9 cellular contexts compared by ENCODE assay signal in the genomic region with DNA sequence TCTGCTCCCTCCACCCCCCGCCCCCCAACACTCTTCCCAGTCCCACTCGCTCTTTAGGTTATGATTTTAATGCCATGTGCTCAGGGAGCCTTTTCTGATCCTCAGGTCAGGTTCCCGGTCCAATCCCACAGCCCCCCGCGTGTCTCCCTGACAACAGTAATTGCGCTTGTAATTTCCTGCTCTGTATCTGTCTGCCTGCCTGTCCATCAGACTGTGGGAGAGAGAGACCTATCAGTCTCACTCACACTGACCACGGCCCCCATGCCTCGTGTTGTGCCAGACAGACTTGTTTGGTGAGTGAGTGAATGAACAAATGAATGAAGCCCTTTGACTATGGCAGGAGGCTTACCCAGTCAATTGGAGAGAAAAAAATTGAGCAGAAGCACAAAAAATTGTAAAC. TPM values are rescaled to one million over a fixed set of nuclear protein-coding genes. Genes with fewer than 3 reads are reported as not detected.
DNase-seq lines count a peak whose midpoint lies in the region; ATAC-seq and TF ChIP-seq lines count a peak whose summit lies in the region.
"Had no signal": no experiment of that assay in that cellular context is flagged by ENCODE, and none has a peak within 500 bp of the region (broad histone marks: within the 10 kb centered on the region; RNA-seq: fewer than 3 reads in every experiment).

No MANE protein-coding gene starts in this region.

- no peak overlapping the region for H3K9ac ChIP-seq in PC-3 (ENCODE audit: low read length)

- POLR2A ChIA-PET in PC-3 (lab: Charles Lee; ENCODE audit: unreplicated experiment): no interaction called here

- peaks cover 40% of the 10 kb centered on the region; the same call in 1 of the 2 replicates for H4K20me1 ChIP-seq in PC-3 (ENCODE audit: low read length)

- intact Hi-C loops in PC-3 (cut with micrococcal nuclease): no loop called here

- peak overlapping the region; percentile 9 for H3K4me3 Mint-ChIP-seq in activated T-cell treated with anti-CD3 and anti-CD28 coated beads, Interleukin-2, amount 50 U/mL, for 24 hours

- no peaks in the 10 kb centered on the region for H3K9me2 ChIP-seq in PC-3 (replicated peaks; ENCODE audit: low read length)

- no peaks in the 10 kb centered on the region for H3K27me3 ChIP-seq in PC-3 (ENCODE audit: low read length)

- H3K79me2 ChIP-seq in PC-3 (ENCODE audit: low read length): peaks cover 87% of the 10 kb centered on the region

- H3K9me3 ChIP-seq in PC-3 (ENCODE audit: low read length): no peaks in the 10 kb centered on the region

- H3K27me3 Mint-ChIP-seq in activated T-cell treated with anti-CD3 and anti-CD28 coated beads, Interleukin-2, amount 50 U/mL, for 24 hours: no peaks in the 10 kb centered on the region

- no peak for TF ChIP-seq CTCF in PC-3 (conservative IDR thresholded peaks at IDR 0.05; ENCODE audit: low read depth, low read length)

- no peak overlapping the region for H2AFZ ChIP-seq in PC-3 (ENCODE audit: low read length)

- H3K4me1 ChIP-seq in PC-3 (ENCODE audit: insufficient read depth, low read length): peaks cover 72% of the 10 kb centered on the region

- H3K4me2 ChIP-seq in PC-3 (ENCODE audit: low read length): peak overlapping the region; percentile 36; the same call in 1 of the 2 replicates

- H3K27ac ChIP-seq in PC-3 (ENCODE audit: low read length) (no peak overlapping the region), substantia nigra (ENCODE audit: low read depth, low read length, poor library complexity, severe bottlenecking) (peak overlapping the region; percentile 30)

- H3K9me3 Mint-ChIP-seq in activated T-cell treated with anti-CD3 and anti-CD28 coated beads, Interleukin-2, amount 50 U/mL, for 24 hours: no peaks in the 10 kb centered on the region

- peak overlapping the region; percentile 92 for H3K27ac Mint-ChIP-seq in activated T-cell treated with anti-CD3 and anti-CD28 coated beads, Interleukin-2, amount 50 U/mL, for 24 hours

- ATAC-seq in PC-3 (no peak), GM21825 (IDR thresholded peaks at IDR 0.05; ENCODE audit: unreplicated experiment) (no peak)

- peaks cover 82% of the 10 kb centered on the region for H3K36me3 Mint-ChIP-seq in activated T-cell treated with anti-CD3 and anti-CD28 coated beads, Interleukin-2, amount 50 U/mL, for 24 hours (ENCODE audit: low read depth)

- H3F3A ChIP-seq in PC-3 (ENCODE audit: low read length, unreplicated experiment): no peaks in the 10 kb centered on the region

- H3K4me3 ChIP-seq in PC-3 (ENCODE audit: low read length): no peak overlapping the region

- CTCF ChIA-PET in PC-3 (lab: Charles Lee): no interaction called here

- H3K36me3 ChIP-seq in PC-3 (ENCODE audit: low read depth, low read length): no peaks in the 10 kb centered on the region

- BruUV-seq in PC-3 (replicated peaks; lab: Mats Ljungman, UMichigan): no TSS peak

- no peak for DNase-seq in activated T-cell treated with anti-CD3 and anti-CD28 coated beads, Interleukin-2, amount 50 U/mL, for 24 hours
- no peak for DNase-seq in activated T-cell treated with anti-CD3 and anti-CD28 coated beads, Interleukin-2, amount 50 U/mL, for 1 hour
- DNase-seq in PC-3 (peak; percentile 36), islet precursor cell (peak; percentile 84), substantia nigra (lab: John Stamatoyannopoulos, UW) (no peak), HK-2 (ENCODE audit: unreplicated experiment) (no peak), medulla oblongata (ENCODE audit: extremely low spot score) (no peak)
- DNase-seq: activated gamma-delta T cell treated with Interleukin-2 at 50 U/mL for 16 hours had no signal

- H3K4me1 Mint-ChIP-seq in activated T-cell treated with anti-CD3 and anti-CD28 coated beads, Interleukin-2, amount 50 U/mL, for 24 hours (ENCODE audit: low read depth): peaks cover 77% of the 10 kb centered on the region

RNA-seq across cellular contexts. Expression of a gene that starts 50.8 kb away (rescaled TPM):
- 86.8 and 110 TPM in 2 replicates for total RNA-seq in PC-3 (2014; rRNA removed)

Comparison
In these comparisons a context has a peak if more than half of its experiments do, and no peak if none do; other contexts are left out.
1. DNase-seq: peak in PC-3 (single experiment) and islet precursor cell (single experiment); none in activated T-cell treated with anti-CD3 and anti-CD28 coated beads, Interleukin-2, amount 50 U/mL, for 24 hours (single experiment), activated T-cell treated with anti-CD3 and anti-CD28 coated beads, Interleukin-2, amount 50 U/mL, for 1 hour (single experiment), substantia nigra (0 of 49), HK-2 (single experiment) and medulla oblongata (single experiment).